In the genomic region with DNA sequence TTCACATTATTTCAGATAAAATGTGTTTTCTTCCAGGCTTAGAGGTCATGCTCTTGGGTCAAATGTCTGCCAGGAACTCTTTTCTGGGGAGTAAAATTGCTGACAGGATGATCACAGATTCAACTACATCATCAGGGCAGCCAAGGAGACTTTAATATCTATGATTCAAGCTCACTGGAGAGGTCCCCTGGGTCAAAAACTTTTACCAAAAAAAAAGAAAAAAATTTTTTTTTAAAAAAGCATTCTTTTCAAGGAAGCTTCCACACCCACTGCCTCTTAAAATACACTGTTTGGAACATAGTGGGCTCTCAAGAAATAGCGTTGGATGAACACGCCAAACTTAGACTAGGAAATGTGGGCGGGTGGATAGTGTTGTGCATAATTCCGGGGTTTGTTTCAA, we compare ENCODE assay signal across 22 cellular contexts.
"Had no signal": no experiment of that assay in that cellular context is flagged by ENCODE, and none has a peak within 500 bp of the region (broad histone marks: within the 10 kb centered on the region; RNA-seq: fewer than 3 reads in every experiment).

No MANE protein-coding gene starts in this region.

- H3K9me3 Mint-ChIP-seq: immature natural killer cell; natural killer cell treated with Interleukin-12 subunit alpha and Interleukin-12 subunit beta and Interleukin-15 and Interleukin-18, amount 100 ng/mL, for 72 hours; stimulated activated naive CD8-positive, alpha-beta T cell treated with anti-CD3 and anti-CD28 coated beads, Interleukin-15, Interleukin-2, amounts not matched to agents 100 ng/mL and 50 ng/mL, for 24 hours had no signal

- H3K4me3 ChIP-seq: lung, mucosa of descending colon, ovary, suprapubic skin, thoracic aorta, tibial artery, upper lobe of right lung had no signal

- H3K9me3 ChIP-seq: mucosa of descending colon, ovary, suprapubic skin, thoracic aorta, tibial artery, upper lobe of right lung had no signal

- DNase-seq: hypothalamus; immature natural killer cell; kidney; midbrain; mucosa of descending colon; naive thymus-derived CD4-positive, alpha-beta T cell; ovary; right cardiac atrium; stimulated activated CD4-positive, alpha-beta T cell treated with anti-CD3 and anti-CD28 coated beads, Interleukin-12 subunit alpha, Interleukin-12 subunit beta, amount 100 ng/mL, for 4 hours; stimulated activated CD4-positive, alpha-beta T cell treated with anti-CD3 and anti-CD28 coated beads, Interleukin-15, amount 100 ng/mL, for 24 hours; stimulated activated CD4-positive, alpha-beta T cell treated with anti-CD3 and anti-CD28 coated beads, Interleukin-2, amount 100 ng/mL, for 24 hours; stimulated activated CD4-positive, alpha-beta T cell treated with anti-CD3 and anti-CD28 coated beads, Interleukin-4, amount 100 ng/mL, for 1 hour; stimulated activated naive CD4-positive, alpha-beta T cell; tibial artery; trophoblast cell; upper lobe of right lung had no signal

- H3K27me3 ChIP-seq: ovary, suprapubic skin, tibial artery, upper lobe of right lung had no signal

- H3K27ac Mint-ChIP-seq: immature natural killer cell; naive thymus-derived CD4-positive, alpha-beta T cell; natural killer cell treated with Interleukin-12 subunit alpha and Interleukin-12 subunit beta and Interleukin-15 and Interleukin-18, amount 100 ng/mL, for 72 hours; progenitor cell of endocrine pancreas; stimulated activated naive CD8-positive, alpha-beta T cell treated with anti-CD3 and anti-CD28 coated beads, Interleukin-15, Interleukin-2, amounts not matched to agents 100 ng/mL and 50 ng/mL, for 24 hours had no signal

- H3K4me3 Mint-ChIP-seq: immature natural killer cell; naive thymus-derived CD4-positive, alpha-beta T cell; natural killer cell treated with Interleukin-12 subunit alpha and Interleukin-12 subunit beta and Interleukin-15 and Interleukin-18, amount 100 ng/mL, for 72 hours; stimulated activated naive CD8-positive, alpha-beta T cell treated with anti-CD3 and anti-CD28 coated beads, Interleukin-15, Interleukin-2, amounts not matched to agents 100 ng/mL and 50 ng/mL, for 24 hours had no signal

- ATAC-seq: mucosa of descending colon; naive thymus-derived CD4-positive, alpha-beta T cell; natural killer cell treated with Interleukin-12 subunit alpha and Interleukin-12 subunit beta and Interleukin-15 and Interleukin-18, amount 100 ng/mL, for 72 hours; upper lobe of right lung had no signal

- H3K36me3 ChIP-seq: ovary, suprapubic skin, thoracic aorta, tibial artery, upper lobe of right lung had no signal

- H3K27me3 Mint-ChIP-seq: natural killer cell treated with Interleukin-12 subunit alpha and Interleukin-12 subunit beta and Interleukin-15 and Interleukin-18, amount 100 ng/mL, for 72 hours; progenitor cell of endocrine pancreas; stimulated activated naive CD8-positive, alpha-beta T cell treated with anti-CD3 and anti-CD28 coated beads, Interleukin-15, Interleukin-2, amounts not matched to agents 100 ng/mL and 50 ng/mL, for 24 hours had no signal

- H3K4me1 ChIP-seq: suprapubic skin, tibial artery, upper lobe of right lung had no signal

- H3K36me3 Mint-ChIP-seq: natural killer cell treated with Interleukin-12 subunit alpha and Interleukin-12 subunit beta and Interleukin-15 and Interleukin-18, amount 100 ng/mL, for 72 hours had no signal

- H3K27ac ChIP-seq: ovary, suprapubic skin, thoracic aorta, tibial artery, upper lobe of right lung had no signal
